In the genomic region with DNA sequence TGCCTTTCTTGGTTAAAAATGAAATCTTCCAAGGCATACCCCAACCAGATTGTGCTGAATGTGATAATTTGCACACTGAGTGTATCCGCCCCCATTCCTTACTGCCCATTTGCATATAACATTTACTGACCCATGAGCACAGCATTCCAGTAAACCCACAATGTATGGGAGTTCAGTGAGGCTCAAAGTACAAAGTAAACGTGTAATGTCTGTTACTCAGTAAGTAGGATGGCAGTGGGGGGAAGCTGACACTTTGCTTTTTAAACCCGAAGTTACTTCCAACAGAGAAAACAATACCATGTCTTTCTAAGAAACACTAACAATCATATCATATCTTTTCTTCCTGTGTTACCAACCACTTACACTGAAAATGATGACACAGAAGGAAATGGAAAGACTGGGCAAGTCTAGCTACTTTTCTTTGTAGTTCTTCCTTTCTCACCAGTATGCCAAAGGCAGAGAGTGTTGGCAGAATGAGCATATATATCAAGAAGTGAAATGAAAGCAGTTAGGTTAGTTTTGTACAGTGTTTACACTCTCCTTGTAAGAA, we compare ENCODE assay signal across 1 cellular context.
A peak's percentile ranks its signal among the peaks of the same experiment; 100 is the strongest.
TF ChIP-seq lines count a peak whose summit lies in the region.

No MANE protein-coding gene starts in this region.

TF ChIP-seq in HepG2, 621 proteins besides CTCF, POLR2A, EP300 and RAD21 (continued from another document and continues in another):
- TF ChIP-seq, protein P1, sequence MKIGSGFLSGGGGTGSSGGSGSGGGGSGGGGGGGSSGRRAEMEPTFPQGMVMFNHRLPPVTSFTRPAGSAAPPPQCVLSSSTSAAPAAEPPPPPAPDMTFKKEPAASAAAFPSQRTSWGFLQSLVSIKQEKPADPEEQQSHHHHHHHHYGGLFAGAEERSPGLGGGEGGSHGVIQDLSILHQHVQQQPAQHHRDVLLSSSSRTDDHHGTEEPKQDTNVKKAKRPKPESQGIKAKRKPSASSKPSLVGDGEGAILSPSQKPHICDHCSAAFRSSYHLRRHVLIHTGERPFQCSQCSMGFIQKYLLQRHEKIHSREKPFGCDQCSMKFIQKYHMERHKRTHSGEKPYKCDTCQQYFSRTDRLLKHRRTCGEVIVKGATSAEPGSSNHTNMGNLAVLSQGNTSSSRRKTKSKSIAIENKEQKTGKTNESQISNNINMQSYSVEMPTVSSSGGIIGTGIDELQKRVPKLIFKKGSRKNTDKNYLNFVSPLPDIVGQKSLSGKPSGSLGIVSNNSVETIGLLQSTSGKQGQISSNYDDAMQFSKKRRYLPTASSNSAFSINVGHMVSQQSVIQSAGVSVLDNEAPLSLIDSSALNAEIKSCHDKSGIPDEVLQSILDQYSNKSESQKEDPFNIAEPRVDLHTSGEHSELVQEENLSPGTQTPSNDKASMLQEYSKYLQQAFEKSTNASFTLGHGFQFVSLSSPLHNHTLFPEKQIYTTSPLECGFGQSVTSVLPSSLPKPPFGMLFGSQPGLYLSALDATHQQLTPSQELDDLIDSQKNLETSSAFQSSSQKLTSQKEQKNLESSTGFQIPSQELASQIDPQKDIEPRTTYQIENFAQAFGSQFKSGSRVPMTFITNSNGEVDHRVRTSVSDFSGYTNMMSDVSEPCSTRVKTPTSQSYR (CRISPR knock-in tag; IDR thresholded peaks at IDR 0.05; ENCODE audit: borderline replicate concordance), result peak; percentile 89
- peak; percentile 86 for TF ChIP-seq KDM6A (CRISPR knock-in tag; IDR thresholded peaks at IDR 0.05; ENCODE audit: low read depth)
- 0 out of 2 replicates have a peak, but pooled peaks have one; percentile 48 for TF ChIP-seq POGZ (CRISPR knock-in tag; IDR thresholded peaks at IDR 0.05)
- no peak for TF ChIP-seq LCORL (IDR thresholded peaks at IDR 0.05)
- no peak for TF ChIP-seq LCORL (CRISPR knock-in tag; IDR thresholded peaks at IDR 0.05)
- TF ChIP-seq CREB1 (IDR thresholded peaks at IDR 0.05), result no peak
- peak; percentile 65; the same call in 1 of the 2 replicates for TF ChIP-seq CREB1 (CRISPR knock-in tag; IDR thresholded peaks at IDR 0.05)
- peak; percentile 71; the same call in 1 of the 2 replicates for TF ChIP-seq HMG20A (CRISPR knock-in tag; IDR thresholded peaks at IDR 0.05; ENCODE audit: borderline replicate concordance)
- no peak for TF ChIP-seq FOXA1 (IDR thresholded peaks at IDR 0.05)
- peak; percentile 44 for TF ChIP-seq FOXA1 (CRISPR knock-in tag; IDR thresholded peaks at IDR 0.05)
- TF ChIP-seq, protein P2, sequence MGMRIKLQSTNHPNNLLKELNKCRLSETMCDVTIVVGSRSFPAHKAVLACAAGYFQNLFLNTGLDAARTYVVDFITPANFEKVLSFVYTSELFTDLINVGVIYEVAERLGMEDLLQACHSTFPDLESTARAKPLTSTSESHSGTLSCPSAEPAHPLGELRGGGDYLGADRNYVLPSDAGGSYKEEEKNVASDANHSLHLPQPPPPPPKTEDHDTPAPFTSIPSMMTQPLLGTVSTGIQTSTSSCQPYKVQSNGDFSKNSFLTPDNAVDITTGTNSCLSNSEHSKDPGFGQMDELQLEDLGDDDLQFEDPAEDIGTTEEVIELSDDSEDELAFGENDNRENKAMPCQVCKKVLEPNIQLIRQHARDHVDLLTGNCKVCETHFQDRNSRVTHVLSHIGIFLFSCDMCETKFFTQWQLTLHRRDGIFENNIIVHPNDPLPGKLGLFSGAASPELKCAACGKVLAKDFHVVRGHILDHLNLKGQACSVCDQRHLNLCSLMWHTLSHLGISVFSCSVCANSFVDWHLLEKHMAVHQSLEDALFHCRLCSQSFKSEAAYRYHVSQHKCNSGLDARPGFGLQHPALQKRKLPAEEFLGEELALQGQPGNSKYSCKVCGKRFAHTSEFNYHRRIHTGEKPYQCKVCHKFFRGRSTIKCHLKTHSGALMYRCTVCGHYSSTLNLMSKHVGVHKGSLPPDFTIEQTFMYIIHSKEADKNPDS (CRISPR knock-in tag; IDR thresholded peaks at IDR 0.05), result peak; percentile 58
- no peak for TF ChIP-seq SMYD3 (CRISPR knock-in tag; IDR thresholded peaks at IDR 0.05)
- peak; percentile 89 for TF ChIP-seq HNF4A (CRISPR knock-in tag; IDR thresholded peaks at IDR 0.05)
- TF ChIP-seq NCOR1 (IDR thresholded peaks at IDR 0.05; ENCODE audit: borderline replicate concordance, low read length), result peak; percentile 75
- peak; percentile 50; the same call in 1 of the 2 replicates for TF ChIP-seq PPARG (CRISPR knock-in tag; conservative IDR thresholded peaks at IDR 0.05)
- peak; percentile 77 for TF ChIP-seq SOX5 (CRISPR knock-in tag; IDR thresholded peaks at IDR 0.05; ENCODE audit: borderline replicate concordance)
- TF ChIP-seq, protein P3, sequence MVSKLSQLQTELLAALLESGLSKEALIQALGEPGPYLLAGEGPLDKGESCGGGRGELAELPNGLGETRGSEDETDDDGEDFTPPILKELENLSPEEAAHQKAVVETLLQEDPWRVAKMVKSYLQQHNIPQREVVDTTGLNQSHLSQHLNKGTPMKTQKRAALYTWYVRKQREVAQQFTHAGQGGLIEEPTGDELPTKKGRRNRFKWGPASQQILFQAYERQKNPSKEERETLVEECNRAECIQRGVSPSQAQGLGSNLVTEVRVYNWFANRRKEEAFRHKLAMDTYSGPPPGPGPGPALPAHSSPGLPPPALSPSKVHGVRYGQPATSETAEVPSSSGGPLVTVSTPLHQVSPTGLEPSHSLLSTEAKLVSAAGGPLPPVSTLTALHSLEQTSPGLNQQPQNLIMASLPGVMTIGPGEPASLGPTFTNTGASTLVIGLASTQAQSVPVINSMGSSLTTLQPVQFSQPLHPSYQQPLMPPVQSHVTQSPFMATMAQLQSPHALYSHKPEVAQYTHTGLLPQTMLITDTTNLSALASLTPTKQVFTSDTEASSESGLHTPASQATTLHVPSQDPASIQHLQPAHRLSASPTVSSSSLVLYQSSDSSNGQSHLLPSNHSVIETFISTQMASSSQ (IDR thresholded peaks at IDR 0.05; ENCODE audit: low read depth), result no peak
- TF ChIP-seq, protein P3 (CRISPR knock-in tag; IDR thresholded peaks at IDR 0.05; ENCODE audit: borderline replicate concordance), result peak; percentile 25; the same call in 1 of the 2 replicates
- TF ChIP-seq, protein P4, sequence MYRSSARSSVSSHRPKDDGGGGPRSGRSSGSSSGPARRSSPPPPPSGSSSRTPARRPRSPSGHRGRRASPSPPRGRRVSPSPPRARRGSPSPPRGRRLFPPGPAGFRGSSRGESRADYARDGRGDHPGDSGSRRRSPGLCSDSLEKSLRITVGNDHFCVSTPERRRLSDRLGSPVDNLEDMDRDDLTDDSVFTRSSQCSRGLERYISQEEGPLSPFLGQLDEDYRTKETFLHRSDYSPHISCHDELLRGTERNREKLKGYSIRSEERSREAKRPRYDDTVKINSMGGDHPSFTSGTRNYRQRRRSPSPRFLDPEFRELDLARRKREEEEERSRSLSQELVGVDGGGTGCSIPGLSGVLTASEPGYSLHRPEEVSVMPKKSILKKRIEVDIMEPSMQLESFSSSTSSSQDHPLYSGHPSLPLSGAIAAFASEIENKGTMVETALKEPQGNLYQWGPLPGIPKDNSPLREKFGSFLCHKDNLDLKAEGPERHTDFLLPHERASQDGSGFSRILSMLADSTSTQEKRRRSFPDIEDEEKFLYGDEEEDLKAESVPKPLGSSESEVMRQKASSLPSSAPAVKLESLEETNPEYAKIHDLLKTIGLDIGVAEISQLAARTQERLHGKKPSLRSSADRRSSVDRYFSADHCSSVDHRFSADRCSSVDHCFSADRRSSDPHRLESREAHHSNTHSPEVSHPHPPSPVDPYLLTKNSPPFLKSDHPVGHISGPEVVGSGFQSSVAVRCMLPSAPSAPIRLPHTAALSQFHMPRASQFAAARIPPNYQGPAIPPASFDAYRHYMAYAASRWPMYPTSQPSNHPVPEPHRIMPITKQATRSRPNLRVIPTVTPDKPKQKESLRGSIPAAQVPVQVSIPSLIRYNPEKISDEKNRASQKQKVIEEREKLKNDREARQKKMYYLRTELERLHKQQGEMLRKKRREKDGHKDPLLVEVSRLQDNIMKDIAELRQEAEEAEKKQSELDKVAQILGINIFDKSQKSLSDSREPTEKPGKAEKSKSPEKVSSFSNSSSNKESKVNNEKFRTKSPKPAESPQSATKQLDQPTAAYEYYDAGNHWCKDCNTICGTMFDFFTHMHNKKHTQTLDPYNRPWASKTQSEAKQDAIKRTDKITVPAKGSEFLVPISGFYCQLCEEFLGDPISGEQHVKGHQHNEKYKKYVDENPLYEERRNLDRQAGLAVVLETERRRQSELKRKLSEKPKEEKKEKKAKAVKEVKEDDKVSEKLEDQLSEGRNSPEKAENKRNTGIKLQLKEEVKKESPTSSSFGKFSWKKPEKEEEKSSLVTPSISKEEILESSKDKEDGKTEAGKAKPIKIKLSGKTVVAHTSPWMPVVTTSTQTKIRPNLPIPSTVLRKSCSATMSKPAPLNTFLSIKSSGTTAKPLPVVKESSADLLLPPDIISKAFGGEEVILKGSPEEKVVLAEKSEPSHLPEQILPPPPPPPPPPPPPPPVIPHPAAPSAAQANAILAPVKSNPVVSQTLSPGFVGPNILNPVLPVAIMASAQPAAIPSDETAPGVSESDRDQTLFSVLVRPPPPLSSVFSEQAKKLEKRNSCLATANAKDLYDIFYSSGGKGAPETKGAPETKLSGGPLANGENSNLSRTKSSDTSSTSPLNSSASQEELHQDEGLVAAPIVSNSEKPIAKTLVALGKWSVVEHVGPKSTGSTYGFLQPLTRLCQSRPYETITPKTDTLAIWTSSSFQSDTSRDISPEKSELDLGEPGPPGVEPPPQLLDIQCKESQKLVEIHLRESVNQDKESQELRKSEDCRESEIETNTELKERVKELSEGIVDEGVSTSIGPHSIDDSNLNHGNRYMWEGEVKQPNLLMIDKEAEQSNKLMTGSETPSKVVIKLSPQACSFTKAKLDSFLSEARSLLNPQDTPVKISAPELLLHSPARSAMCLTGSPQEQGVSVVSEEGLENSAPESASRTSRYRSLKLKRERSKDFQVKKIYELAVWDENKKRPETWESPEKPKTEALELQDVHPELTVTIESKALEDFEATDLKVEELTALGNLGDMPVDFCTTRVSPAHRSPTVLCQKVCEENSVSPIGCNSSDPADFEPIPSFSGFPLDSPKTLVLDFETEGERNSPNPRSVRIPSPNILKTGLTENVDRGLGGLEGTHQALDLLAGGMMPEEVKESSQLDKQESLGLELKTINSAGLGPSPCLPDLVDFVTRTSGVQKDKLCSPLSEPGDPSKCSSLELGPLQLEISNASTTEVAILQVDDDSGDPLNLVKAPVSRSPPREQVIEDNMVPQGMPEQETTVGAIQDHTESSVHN (CRISPR knock-in tag; IDR thresholded peaks at IDR 0.05), result no peak
- TF ChIP-seq, protein P5, sequence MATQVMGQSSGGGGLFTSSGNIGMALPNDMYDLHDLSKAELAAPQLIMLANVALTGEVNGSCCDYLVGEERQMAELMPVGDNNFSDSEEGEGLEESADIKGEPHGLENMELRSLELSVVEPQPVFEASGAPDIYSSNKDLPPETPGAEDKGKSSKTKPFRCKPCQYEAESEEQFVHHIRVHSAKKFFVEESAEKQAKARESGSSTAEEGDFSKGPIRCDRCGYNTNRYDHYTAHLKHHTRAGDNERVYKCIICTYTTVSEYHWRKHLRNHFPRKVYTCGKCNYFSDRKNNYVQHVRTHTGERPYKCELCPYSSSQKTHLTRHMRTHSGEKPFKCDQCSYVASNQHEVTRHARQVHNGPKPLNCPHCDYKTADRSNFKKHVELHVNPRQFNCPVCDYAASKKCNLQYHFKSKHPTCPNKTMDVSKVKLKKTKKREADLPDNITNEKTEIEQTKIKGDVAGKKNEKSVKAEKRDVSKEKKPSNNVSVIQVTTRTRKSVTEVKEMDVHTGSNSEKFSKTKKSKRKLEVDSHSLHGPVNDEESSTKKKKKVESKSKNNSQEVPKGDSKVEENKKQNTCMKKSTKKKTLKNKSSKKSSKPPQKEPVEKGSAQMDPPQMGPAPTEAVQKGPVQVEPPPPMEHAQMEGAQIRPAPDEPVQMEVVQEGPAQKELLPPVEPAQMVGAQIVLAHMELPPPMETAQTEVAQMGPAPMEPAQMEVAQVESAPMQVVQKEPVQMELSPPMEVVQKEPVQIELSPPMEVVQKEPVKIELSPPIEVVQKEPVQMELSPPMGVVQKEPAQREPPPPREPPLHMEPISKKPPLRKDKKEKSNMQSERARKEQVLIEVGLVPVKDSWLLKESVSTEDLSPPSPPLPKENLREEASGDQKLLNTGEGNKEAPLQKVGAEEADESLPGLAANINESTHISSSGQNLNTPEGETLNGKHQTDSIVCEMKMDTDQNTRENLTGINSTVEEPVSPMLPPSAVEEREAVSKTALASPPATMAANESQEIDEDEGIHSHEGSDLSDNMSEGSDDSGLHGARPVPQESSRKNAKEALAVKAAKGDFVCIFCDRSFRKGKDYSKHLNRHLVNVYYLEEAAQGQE (IDR thresholded peaks at IDR 0.05; ENCODE audit: borderline replicate concordance in 1 of 2, low read depth in 1 of 2, low read length in 2 of 2), result 0 out of 4 replicates have a peak, but pooled peaks of 1 of the 2 experiments have one; percentile 5
- peak; percentile 98 for TF ChIP-seq ASH2L (IDR thresholded peaks at IDR 0.05; ENCODE audit: insufficient read length, low read depth, low read length)
- no peak for TF ChIP-seq PHF20 (CRISPR knock-in tag; IDR thresholded peaks at IDR 0.05)
- no peak for TF ChIP-seq ZNF160 (CRISPR knock-in tag; IDR thresholded peaks at IDR 0.05)
- TF ChIP-seq, protein P6, sequence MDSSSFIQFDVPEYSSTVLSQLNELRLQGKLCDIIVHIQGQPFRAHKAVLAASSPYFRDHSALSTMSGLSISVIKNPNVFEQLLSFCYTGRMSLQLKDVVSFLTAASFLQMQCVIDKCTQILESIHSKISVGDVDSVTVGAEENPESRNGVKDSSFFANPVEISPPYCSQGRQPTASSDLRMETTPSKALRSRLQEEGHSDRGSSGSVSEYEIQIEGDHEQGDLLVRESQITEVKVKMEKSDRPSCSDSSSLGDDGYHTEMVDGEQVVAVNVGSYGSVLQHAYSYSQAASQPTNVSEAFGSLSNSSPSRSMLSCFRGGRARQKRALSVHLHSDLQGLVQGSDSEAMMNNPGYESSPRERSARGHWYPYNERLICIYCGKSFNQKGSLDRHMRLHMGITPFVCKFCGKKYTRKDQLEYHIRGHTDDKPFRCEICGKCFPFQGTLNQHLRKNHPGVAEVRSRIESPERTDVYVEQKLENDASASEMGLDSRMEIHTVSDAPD (CRISPR knock-in tag; IDR thresholded peaks at IDR 0.05), result no peak
- 0 out of 2 replicates have a peak, but pooled peaks have one; percentile 46 for TF ChIP-seq TBX3 (IDR thresholded peaks at IDR 0.05; ENCODE audit: borderline replicate concordance)
- TF ChIP-seq, protein P7, sequence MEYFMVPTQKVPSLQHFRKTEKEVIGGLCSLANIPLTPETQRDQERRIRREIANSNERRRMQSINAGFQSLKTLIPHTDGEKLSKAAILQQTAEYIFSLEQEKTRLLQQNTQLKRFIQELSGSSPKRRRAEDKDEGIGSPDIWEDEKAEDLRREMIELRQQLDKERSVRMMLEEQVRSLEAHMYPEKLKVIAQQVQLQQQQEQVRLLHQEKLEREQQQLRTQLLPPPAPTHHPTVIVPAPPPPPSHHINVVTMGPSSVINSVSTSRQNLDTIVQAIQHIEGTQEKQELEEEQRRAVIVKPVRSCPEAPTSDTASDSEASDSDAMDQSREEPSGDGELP (IDR thresholded peaks at IDR 0.05; ENCODE audit: borderline replicate concordance, low read depth), result no peak
- peak; percentile 63 for TF ChIP-seq RARA (CRISPR knock-in tag; IDR thresholded peaks at IDR 0.05)
